In the genomic region with DNA sequence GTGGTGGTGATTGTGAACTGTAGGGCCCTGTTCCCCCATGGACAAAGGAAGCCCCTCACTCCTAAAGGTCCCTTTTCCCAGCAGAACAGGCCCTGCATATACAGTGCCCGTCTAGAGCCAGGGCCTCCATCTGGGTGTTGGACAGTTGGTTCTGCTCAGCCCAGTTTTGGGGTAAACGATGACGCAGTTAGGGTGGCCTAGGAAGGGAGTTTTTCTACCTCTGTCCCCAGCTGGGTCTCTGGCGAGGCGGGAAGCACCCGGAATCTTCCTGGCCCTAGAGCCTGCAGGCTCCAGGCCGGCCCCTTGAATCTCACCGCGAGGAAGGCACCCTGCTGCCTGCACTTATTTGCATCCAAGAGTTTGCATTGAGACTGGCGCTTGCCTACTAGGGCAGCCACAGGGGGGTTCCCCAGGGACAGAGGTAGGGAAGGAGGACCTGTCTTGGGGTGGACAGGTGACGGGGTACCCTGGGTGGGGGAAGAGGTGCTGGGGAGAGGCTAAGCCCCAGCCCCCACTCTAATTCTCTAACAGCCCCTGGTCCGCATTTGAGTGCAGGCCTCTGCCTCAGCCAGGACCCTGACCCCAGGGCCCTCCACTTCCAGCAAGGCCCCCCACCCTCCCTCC, we compare ENCODE assay signal across 8 cellular contexts. TPM values are rescaled to one million over a fixed set of nuclear protein-coding genes. Genes with fewer than 3 reads are reported as not detected.
DNase-seq lines count a peak whose midpoint lies in the region; ATAC-seq and TF ChIP-seq lines count a peak whose summit lies in the region.

No MANE protein-coding gene starts in this region.

- WGBS in ectodermal cell, 2 experiments = 4 to 10% methylated on average over 12 of the region's 12 CpGs

- H3K36me3 ChIP-seq in SK-N-MC (ENCODE audit: insufficient read depth, low read length) (peaks cover 14% of the 10 kb centered on the region), ectodermal cell (ENCODE audit: control insufficient read depth, insufficient read depth, low read length) (no peaks in the 10 kb centered on the region), uterus (no peaks in the 10 kb centered on the region)

- no peak for DNase-seq in CD14-positive monocyte (ENCODE audit: low spot score)
- no peak for DNase-seq in SK-N-MC (ENCODE audit: low read depth, low spot score)
- peak; percentile 21 for DNase-seq in myocyte (ENCODE audit: low read depth)
- DNase-seq in uterus = peak; percentile 37 to 46
- no peak for DNase-seq in activated gamma-delta T cell treated with Interleukin-2 at 50 U/mL for 16 hours

- H3K27ac ChIP-seq in SK-N-MC = peak overlapping the region; percentile 87
- H3K27ac ChIP-seq in ectodermal cell (ENCODE audit: insufficient read depth, low read depth, low read length, poor library complexity, severe bottlenecking) = peak overlapping the region; percentile 74
- peak overlapping the region; percentile 96 to 97 for H3K27ac ChIP-seq in uterus

- in situ Hi-C loops in GM18951 (cut with MboI; ENCODE audit: low sequenced_read_pairs, unreplicated experiment) = no loop called here

- H3K4me3 Mint-ChIP-seq in CD14-positive monocyte = peak overlapping the region; percentile 65 to 69

- peaks cover 13 to 21% (median 14%) of the 10 kb centered on the region in 3 donors for H3K27me3 Mint-ChIP-seq in CD14-positive monocyte (ENCODE audit: low read depth in 3 of 3)

- peak overlapping the region; percentile 68 for H3K4me3 ChIP-seq in SK-N-MC
- H3K4me3 ChIP-seq in ectodermal cell (ENCODE audit: insufficient read depth, low read depth, low read length) = no peak overlapping the region
- peak overlapping the region; percentile 84 to 88 for H3K4me3 ChIP-seq in uterus

- H3K9me3 ChIP-seq in SK-N-MC (ENCODE audit: low read depth, low read length) (no peaks in the 10 kb centered on the region), ectodermal cell (ENCODE audit: control insufficient read depth, low read length) (no peaks in the 10 kb centered on the region), uterus (no peaks in the 10 kb centered on the region)

- peak overlapping the region; percentile 57 for H3K9ac ChIP-seq in SK-N-MC (ENCODE audit: insufficient read length)

- no peaks in the 10 kb centered on the region for H3K36me3 Mint-ChIP-seq in CD14-positive monocyte

- ATAC-seq in HG03108 (IDR thresholded peaks at IDR 0.05; ENCODE audit: unreplicated experiment) = peak; percentile 75

- H3K27me3 ChIP-seq in ectodermal cell (ENCODE audit: control insufficient read depth, insufficient read depth, low read length, poor library complexity, severe bottlenecking) (no peaks in the 10 kb centered on the region), uterus (no peaks in the 10 kb centered on the region)

- TF ChIP-seq POLR2A in GM18951 (IDR thresholded peaks at IDR 0.05; ENCODE audit: extremely low read depth, insufficient read depth, insufficient read length) (peak; percentile 56), uterus (IDR thresholded peaks at IDR 0.05) (no peak)

- peaks cover 13% of the 10 kb centered on the region for H3K4me1 Mint-ChIP-seq in CD14-positive monocyte

- peak overlapping the region in 1 of 7 donors; percentile 79 for H3K27ac Mint-ChIP-seq in CD14-positive monocyte

- H3K4me1 ChIP-seq in ectodermal cell (ENCODE audit: control insufficient read depth, insufficient read depth, low read length) = peaks cover 14% of the 10 kb centered on the region
- no peaks in the 10 kb centered on the region for H3K4me1 ChIP-seq in uterus

- H3K9me3 Mint-ChIP-seq in CD14-positive monocyte = peaks cover 0 to 2% (median 0%) of the 10 kb centered on the region in 7 donors

- no peak for TF ChIP-seq CTCF in CD14-positive monocyte (IDR thresholded peaks at IDR 0.05)
- no peak for TF ChIP-seq CTCF in uterus (IDR thresholded peaks at IDR 0.05)

- intact Hi-C loops in CD14-positive monocyte (cut with micrococcal nuclease) (no loop called here), uterus (cut with DNase I; ENCODE audit: low total_unique reads) (no loop called here)

RNA-seq across cellular contexts. Expression of a gene that starts 0.5 kb away (rescaled TPM):
- 1 to 10 TPM; 2.0 to 2.2 TPM for polyA plus RNA-seq in CD14-positive monocyte
- 99.7 TPM for polyA plus RNA-seq in ectodermal cell (2013, experiment 1 of 4)
- polyA plus RNA-seq in ectodermal cell (2013, experiment 2 of 4) = 112 TPM
- 76.0 TPM for polyA plus RNA-seq in ectodermal cell (2013, experiment 3 of 4)
- 91.8 TPM for polyA plus RNA-seq in ectodermal cell (2013, experiment 4 of 4)
- total RNA-seq in myocyte (21.6 and 28.0 TPM in 2 replicates), uterus (10 to 100 TPM; 25.6 to 89.1 (median 64.0) TPM)
- 27.3 TPM for polyA plus RNA-seq in myocyte (2012)

Comparison
In these comparisons a context has a peak if more than half of its experiments do, and no peak if none do; other contexts are left out.
1. DNase-seq: peak in myocyte (single experiment) and uterus (2 of 2); none in CD14-positive monocyte (single experiment), SK-N-MC (single experiment) and activated gamma-delta T cell treated with Interleukin-2 at 50 U/mL for 16 hours (single experiment).
2. Peak in every context shown above with its lines, with median percentiles within 50 percentile points of each other: H3K27ac ChIP-seq.